In the genomic region with DNA sequence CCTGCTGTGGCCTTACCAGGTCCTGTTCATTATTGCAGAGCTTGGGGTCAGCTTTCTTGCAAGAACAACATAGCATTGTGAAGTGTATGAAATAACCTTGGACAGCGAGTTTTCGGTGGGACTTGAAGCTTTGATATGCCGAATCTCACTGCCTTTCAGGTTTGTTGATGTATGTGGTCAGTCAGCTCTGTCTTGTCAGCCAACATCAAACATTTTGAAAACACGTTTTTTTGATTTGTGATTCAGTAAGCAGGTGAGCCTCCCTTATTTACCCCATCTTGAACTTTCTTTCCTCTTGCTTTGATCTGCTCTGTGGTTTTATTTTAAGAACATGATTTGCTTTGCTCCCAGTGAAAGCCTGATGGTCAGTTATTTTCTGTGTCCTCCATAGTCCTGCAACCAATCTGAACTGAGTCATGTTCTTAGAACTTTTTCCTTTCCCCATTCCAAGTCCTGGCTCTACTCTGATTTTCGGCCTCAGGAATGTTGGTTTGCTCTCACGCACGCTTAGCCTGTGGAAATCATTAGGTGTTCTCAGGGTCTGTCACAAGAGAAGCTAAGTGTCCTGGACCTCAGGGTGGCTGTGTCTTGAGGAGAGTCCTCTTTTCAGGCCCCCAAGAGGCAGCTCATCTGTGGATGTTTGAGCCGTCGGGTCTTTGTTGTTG, we compare ENCODE assay signal across 7 cellular contexts. TPM values are rescaled to one million over a fixed set of nuclear protein-coding genes. Genes with fewer than 3 reads are reported as not detected.
A peak's percentile ranks its signal among the peaks of the same experiment; 100 is the strongest.
DNase-seq lines count a peak whose midpoint lies in the region; ATAC-seq and TF ChIP-seq lines count a peak whose summit lies in the region.

No MANE protein-coding gene starts in this region.

- no peak overlapping the region for H3K4me3 Mint-ChIP-seq in dendritic cell treated with granulocyte-macrophage colony-stimulating factor and Interleukin-4, amounts not matched to agents 40 ng/mL and 50 ng/mL, for 4 days
- no peak overlapping the region for H3K4me3 Mint-ChIP-seq in mesothelial cell of epicardium

- H3K4me1 Mint-ChIP-seq in dendritic cell treated with granulocyte-macrophage colony-stimulating factor and Interleukin-4, amounts not matched to agents 40 ng/mL and 50 ng/mL, for 4 days (ENCODE audit: low read depth) = peaks cover 47% of the 10 kb centered on the region
- peaks cover 26% of the 10 kb centered on the region for H3K4me1 Mint-ChIP-seq in mesothelial cell of epicardium

- 62 to 65% methylated on average over 9 of the region's 9 CpGs for WGBS in testis, 2 donors

- no peak overlapping the region for H2AFZ ChIP-seq in PC-9

- peaks cover 25% of the 10 kb centered on the region for H3K4me1 ChIP-seq in testis
- no peaks in the 10 kb centered on the region for H3K4me1 ChIP-seq in PC-9 (replicated peaks; ENCODE audit: insufficient read depth)

- H3K4me3 ChIP-seq in testis (no peak overlapping the region), PC-9 (no peak overlapping the region)

- H3K9me2 ChIP-seq in PC-9 (ENCODE audit: insufficient read depth) = no peaks in the 10 kb centered on the region

- POLR2A ChIA-PET in PC-9 (lab: Charles Lee; ENCODE audit: unreplicated experiment) = no interaction called here

- peak overlapping the region; percentile 56 for H3K27ac Mint-ChIP-seq in dendritic cell treated with granulocyte-macrophage colony-stimulating factor and Interleukin-4, amounts not matched to agents 40 ng/mL and 50 ng/mL, for 4 days
- H3K27ac Mint-ChIP-seq in mesothelial cell of epicardium = peak overlapping the region; percentile 82

- H3K36me3 ChIP-seq in KOPT-K1 (ENCODE audit: insufficient read depth, low read length) = no peaks in the 10 kb centered on the region
- H3K36me3 ChIP-seq in testis (ENCODE audit: low read depth, missing control alignments) = no peaks in the 10 kb centered on the region
- no peaks in the 10 kb centered on the region for H3K36me3 ChIP-seq in PC-9 (ENCODE audit: low read depth)

- TF ChIP-seq CTCF in mesothelial cell of epicardium (IDR thresholded peaks at IDR 0.05; ENCODE audit: unreplicated experiment) = no peak
- TF ChIP-seq CTCF in testis (IDR thresholded peaks at IDR 0.05) = no peak
- TF ChIP-seq CTCF in PC-9 (conservative IDR thresholded peaks at IDR 0.05) = no peak

- DNase-seq in mesothelial cell of epicardium (ENCODE audit: low spot score in 2 of 2, unreplicated experiment in 2 of 2) = no peak
- DNase-seq in testis = no peak
- no peak for DNase-seq in PC-9
- DNase-seq in NCI-H446 treated with DMSO at 0.1 percent for 48 hours (lab: John Stamatoyannopoulos, UW) = no peak

- H3K9me3 ChIP-seq in KOPT-K1 (ENCODE audit: insufficient read depth, low read length, poor library complexity, severe bottlenecking) (no peaks in the 10 kb centered on the region), testis (no peaks in the 10 kb centered on the region), PC-9 (ENCODE audit: insufficient read depth, low read depth) (no peaks in the 10 kb centered on the region)

- H3K4me2 ChIP-seq in PC-9 = no peak overlapping the region

- no peaks in the 10 kb centered on the region for H3K79me2 ChIP-seq in PC-9 (ENCODE audit: low read depth)

- peaks cover 9% of the 10 kb centered on the region; the same call in 1 of the 2 replicates for H4K20me1 ChIP-seq in PC-9 (ENCODE audit: insufficient read depth)

- no peak for TF ChIP-seq POLR2A in testis (IDR thresholded peaks at IDR 0.05)

- intact Hi-C loops in dendritic cell treated with granulocyte-macrophage colony-stimulating factor and Interleukin-4, amounts not matched to agents 40 ng/mL and 50 ng/mL, for 4 days (cut with micrococcal nuclease) = loop anchor here (5.0 kb wide), 1 partner anchor 35 kb away; no protein-coding TSS in a partner anchor
- intact Hi-C loops in testis (cut with DNase I; ENCODE audit: low total_unique reads) = no loop called here
- intact Hi-C loops in PC-9 (cut with micrococcal nuclease; ENCODE audit: unreplicated experiment) = no loop called here

- no TSS peak for BruUV-seq in PC-9 (replicated peaks; lab: Mats Ljungman, UMichigan)

- no peaks in the 10 kb centered on the region for H3K27me3 ChIP-seq in testis
- H3K27me3 ChIP-seq in PC-9 (ENCODE audit: insufficient read depth, low read depth) = no peaks in the 10 kb centered on the region

- H3K9me3 Mint-ChIP-seq in dendritic cell treated with granulocyte-macrophage colony-stimulating factor and Interleukin-4, amounts not matched to agents 40 ng/mL and 50 ng/mL, for 4 days = no peaks in the 10 kb centered on the region
- no peaks in the 10 kb centered on the region for H3K9me3 Mint-ChIP-seq in mesothelial cell of epicardium

- ATAC-seq in HG03025 (IDR thresholded peaks at IDR 0.05; ENCODE audit: low FRiP score, unreplicated experiment) = no peak

- H3K27ac ChIP-seq in KOPT-K1 (ENCODE audit: low read depth, low read length, poor library complexity, severe bottlenecking) (peak overlapping the region; percentile 20), testis (peak overlapping the region; percentile 66 to 72), PC-9 (no peak overlapping the region)

- H3K36me3 Mint-ChIP-seq in dendritic cell treated with granulocyte-macrophage colony-stimulating factor and Interleukin-4, amounts not matched to agents 40 ng/mL and 50 ng/mL, for 4 days (ENCODE audit: low read depth) = peaks cover 43% of the 10 kb centered on the region
- H3K36me3 Mint-ChIP-seq in mesothelial cell of epicardium = peaks cover 7% of the 10 kb centered on the region

- no peaks in the 10 kb centered on the region for H3K27me3 Mint-ChIP-seq in dendritic cell treated with granulocyte-macrophage colony-stimulating factor and Interleukin-4, amounts not matched to agents 40 ng/mL and 50 ng/mL, for 4 days
- no peaks in the 10 kb centered on the region for H3K27me3 Mint-ChIP-seq in mesothelial cell of epicardium (ENCODE audit: low read depth)

- no peaks in the 10 kb centered on the region for H3F3A ChIP-seq in PC-9 (ENCODE audit: insufficient read depth, low read depth)

- CTCF ChIA-PET in PC-9 (lab: Charles Lee) = no interaction called here

RNA-seq across cellular contexts. Expression of a gene that starts 8.7 kb away (rescaled TPM):
- total RNA-seq in mesothelial cell of epicardium = 56.3 to 56.7 TPM (median 56.3 TPM) in 3 replicates
- 100 to 1,000 TPM; 113 to 165 TPM for total RNA-seq in testis
- 72.4 TPM for polyA plus RNA-seq in testis (ENCODE audit: insufficient read depth, low read depth, low replicate concordance)
- 16.2 and 19.7 TPM in 2 replicates for total RNA-seq in PC-9 (2021)

RNA-seq across cellular contexts. Expression of a gene that starts 38.0 kb away (rescaled TPM):
- total RNA-seq in mesothelial cell of epicardium = 33.3 to 36.8 TPM (median 34.9 TPM) in 3 replicates
- 1 to 10 TPM; 5.6 to 9.8 TPM for total RNA-seq in testis
- polyA plus RNA-seq in testis (ENCODE audit: insufficient read depth, low read depth, low replicate concordance) = 4.4 TPM
- 5.3 and 5.4 TPM in 2 replicates for total RNA-seq in PC-9 (2021)

RNA-seq across cellular contexts. Expression of a gene that starts 38.2 kb away (rescaled TPM):
- total RNA-seq in mesothelial cell of epicardium (13.0 to 13.9 TPM (median 13.7 TPM) in 3 replicates), testis (10 to 100 TPM; 10.8 to 10.9 TPM), PC-9 (2021) (7.1 and 9.7 TPM in 2 replicates)
- polyA plus RNA-seq in testis (ENCODE audit: insufficient read depth, low read depth, low replicate concordance) = 25.2 TPM
